In the genomic region with DNA sequence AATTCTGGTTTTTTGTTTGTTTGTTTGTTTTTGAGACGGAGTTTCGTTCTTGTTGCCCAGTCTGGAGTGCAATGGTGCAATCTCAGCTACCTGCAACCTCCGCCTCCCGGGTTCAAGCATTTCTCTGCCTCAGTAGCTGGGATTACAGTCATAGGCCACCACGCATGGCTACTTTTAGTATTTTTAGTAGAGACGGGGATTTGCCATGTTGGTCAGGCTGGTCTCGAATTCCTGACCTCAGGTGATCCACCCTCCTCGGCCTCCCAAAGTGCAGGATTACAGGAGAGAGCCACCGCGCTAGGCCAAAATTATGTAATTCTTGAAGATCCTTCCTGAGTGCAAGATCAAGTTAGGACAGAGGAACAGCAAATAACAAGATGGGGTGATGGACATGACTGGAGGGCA, we compare ENCODE assay signal across 8 cellular contexts. TPM values are rescaled to one million over a fixed set of nuclear protein-coding genes. Genes with fewer than 3 reads are reported as not detected.
A peak's percentile ranks its signal among the peaks of the same experiment; 100 is the strongest.
DNase-seq lines count a peak whose midpoint lies in the region; ATAC-seq and TF ChIP-seq lines count a peak whose summit lies in the region.

No MANE protein-coding gene starts in this region.

- H3K4me3 ChIP-seq in GM12875 (ENCODE audit: low read depth, low read length) (peak overlapping the region; percentile 74), SJCRH30 (peak overlapping the region; percentile 77), fibroblast of mammary gland (ENCODE audit: control insufficient read depth, low read depth, low read length) (peak overlapping the region; percentile 89), sigmoid colon (peak overlapping the region; percentile 62 to 82 (median 76))

- intact Hi-C loops in sigmoid colon (cut with DNase I) = loop anchor here (2.0 kb wide), 1 partner anchor 85 kb away; no protein-coding TSS in a partner anchor

- H3K27ac ChIP-seq in SJCRH30 = peak overlapping the region; percentile 83
- peak overlapping the region; percentile 89 to 92 (median 90) for H3K27ac ChIP-seq in sigmoid colon

- H3K9me3 ChIP-seq in SJCRH30 (replicated peaks) (no peaks in the 10 kb centered on the region), sigmoid colon (no peaks in the 10 kb centered on the region)

- ATAC-seq in HG03521 (IDR thresholded peaks at IDR 0.05; ENCODE audit: unreplicated experiment) (no peak), GM18868 (IDR thresholded peaks at IDR 0.05; ENCODE audit: unreplicated experiment) (no peak)

- H3K27me3 ChIP-seq in SJCRH30 (no peaks in the 10 kb centered on the region), sigmoid colon (no peaks in the 10 kb centered on the region)

- TF ChIP-seq POLR2A in sigmoid colon (IDR thresholded peaks at IDR 0.05) = no peak

- WGBS in sigmoid colon, 2 donors = 6 to 28% methylated on average over 10 of the region's 10 CpGs

- no peaks in the 10 kb centered on the region for H3K36me3 ChIP-seq in SJCRH30
- peaks cover 0 to 2% (median 0%) of the 10 kb centered on the region in 4 donors for H3K36me3 ChIP-seq in sigmoid colon

- H3K4me1 ChIP-seq in SJCRH30 = no peaks in the 10 kb centered on the region
- peaks cover 0 to 10% (median 3%) of the 10 kb centered on the region in 4 donors for H3K4me1 ChIP-seq in sigmoid colon

- no peak for TF ChIP-seq EP300 in sigmoid colon (IDR thresholded peaks at IDR 0.05)

- no peak for DNase-seq in SJCRH30
- DNase-seq in fibroblast of mammary gland (ENCODE audit: low read depth) = no peak
- no peak for DNase-seq in sigmoid colon
- no peak for DNase-seq in GM19238 (ENCODE audit: insufficient read length, low spot score)
- no peak for DNase-seq in CD1c-positive myeloid dendritic cell (ENCODE audit: extremely low spot score)

- TF ChIP-seq CTCF in GM12875 (IDR thresholded peaks at IDR 0.05; ENCODE audit: borderline replicate concordance, insufficient read depth, low read depth, low read length) (no peak), fibroblast of mammary gland (conservative IDR thresholded peaks at IDR 0.05; ENCODE audit: control insufficient read depth, insufficient read depth, low read depth, low read length) (no peak), sigmoid colon (IDR thresholded peaks at IDR 0.05) (no peak)

RNA-seq across cellular contexts. Expression of gene ZNF33B, which starts 0.7 kb away (rescaled TPM):
- total RNA-seq in SJCRH30 (2014; rRNA removed; shearing (Covaris generic)) = 3.3 and 5.6 TPM in 2 replicates
- total RNA-seq in sigmoid colon = 10 to 100 TPM; 14.8 to 21.9 (median 17.4) TPM
- 10 to 100 TPM; 12.1 to 13.8 (median 12.3) TPM for polyA plus RNA-seq in sigmoid colon
